ENCODE assay signal across 8 cellular contexts in genomic region chr5:166551384-166551783, GRCh38.
"Had no signal": no experiment of that assay in that cellular context is flagged by ENCODE, and none has a peak within 500 bp of the region (broad histone marks: within the 10 kb centered on the region; RNA-seq: fewer than 3 reads in every experiment).

No MANE protein-coding gene starts in this region.

- DNase-seq: activated CD4-positive, alpha-beta T cell treated with anti-CD3 and anti-CD28 coated beads, Interleukin-2, amount 10 ng/mL, durations not matched to agents 7 days and 5 days; activated naive CD8-positive, alpha-beta T cell treated with anti-CD3 and anti-CD28 coated beads for 36 hours; brain microvascular endothelial cell; effector memory CD4-positive, alpha-beta T cell; left ventricle myocardium inferior; occipital lobe; stimulated activated naive CD8-positive, alpha-beta T cell treated with anti-CD3 and anti-CD28 coated beads, Interleukin-15, Interleukin-2, amounts not matched to agents 100 U/mL and 50 U/mL, for 24 hours; upper lobe of left lung had no signal
